Comparison of ENCODE assay signal across 8 cellular contexts in the genomic region with DNA sequence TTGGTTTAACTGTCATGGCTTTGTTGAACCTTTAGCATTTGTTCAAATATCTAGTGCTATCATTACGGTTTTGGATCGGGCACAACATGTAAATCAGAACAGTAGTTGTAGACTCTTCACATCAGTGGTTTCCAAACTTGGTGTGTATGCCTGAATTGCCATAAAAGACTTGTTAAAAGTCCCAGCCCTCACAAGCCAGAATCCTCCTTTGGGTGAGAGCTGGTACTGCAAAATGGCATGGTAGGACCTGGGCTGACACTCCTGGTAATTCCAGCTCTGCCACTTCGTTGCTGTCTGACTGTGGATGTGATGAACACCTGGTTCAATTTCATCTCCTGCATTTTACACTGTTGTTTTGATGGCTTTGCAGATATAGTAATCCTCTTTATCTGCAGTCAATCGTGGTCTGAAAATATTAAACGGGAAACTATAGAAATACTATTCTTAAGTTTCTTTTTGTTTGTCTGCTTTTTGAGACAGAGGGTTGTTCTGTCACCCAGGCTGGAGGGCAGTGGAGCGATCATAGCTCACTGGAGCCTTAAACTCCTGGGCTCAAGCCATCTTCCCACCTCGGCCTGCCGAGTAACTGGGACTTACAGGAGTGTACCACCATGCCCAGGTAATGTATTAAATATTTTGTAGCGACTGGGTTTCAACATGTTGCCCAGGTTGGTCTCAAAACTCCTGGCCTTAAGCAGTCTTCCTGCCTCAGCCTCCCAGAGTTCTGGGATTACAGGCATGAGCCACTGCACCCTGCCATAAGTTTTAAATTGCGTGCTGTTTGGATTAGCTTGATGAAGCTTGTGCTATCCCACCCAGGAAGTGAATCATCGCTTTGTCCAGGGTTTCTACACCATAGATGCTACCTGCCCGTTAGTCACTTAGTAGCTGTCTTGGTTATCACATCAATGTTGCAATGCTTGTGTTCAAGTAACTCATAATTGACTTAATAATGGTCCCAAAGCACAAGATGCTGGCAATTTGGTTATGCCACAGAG.
DNase-seq lines count a peak whose midpoint lies in the region; ATAC-seq and TF ChIP-seq lines count a peak whose summit lies in the region.

No MANE protein-coding gene starts in this region.

- no peaks in the 10 kb centered on the region for H3K27me3 ChIP-seq in colonic mucosa
- no peaks in the 10 kb centered on the region for H3K27me3 ChIP-seq in psoas muscle (ENCODE audit: insufficient read depth in 3 of 3, low read length in 2 of 3)

- no peak overlapping the region for H3K9ac ChIP-seq in colonic mucosa (ENCODE audit: low read depth in 2 of 2, low read length in 2 of 2)

- H3K27ac ChIP-seq in colonic mucosa (no peak overlapping the region), psoas muscle (peak overlapping the region; percentile 84)

- H3K4me1 ChIP-seq in colonic mucosa (no peaks in the 10 kb centered on the region), psoas muscle (peaks cover 79% of the 10 kb centered on the region)

- H3K9me3 ChIP-seq in colonic mucosa, result no peaks in the 10 kb centered on the region
- no peaks in the 10 kb centered on the region for H3K9me3 ChIP-seq in psoas muscle

- in situ Hi-C loops in SK-MEL-5 (cut with HindIII; ENCODE audit: low pct_unique_long_range_greater_than_20kb, low sequenced_read_pairs), result no loop called here

- 67 to 80% (median 71%) methylated on average over 12 of the region's 12 CpGs for WGBS in psoas muscle, 3 donors

- intact Hi-C loops in colonic mucosa (cut with DNase I), result loop anchor here (10.0 kb wide), 1 partner anchor 53 kb away; no protein-coding TSS in a partner anchor
- intact Hi-C loops in psoas muscle (cut with DNase I), result loop anchor here in 1 of 2 donors (5.0 kb wide), 1 partner anchor 60 kb away; the partner anchor contains the start of gene RAB7A

- H3K4me3 ChIP-seq in colonic mucosa (no peak overlapping the region), psoas muscle (no peak overlapping the region)

- peak; percentile 59 for DNase-seq in Daoy (ENCODE audit: low read depth)
- peak; percentile 65 for DNase-seq in SK-MEL-5 (ENCODE audit: low read depth, low spot score)
- DNase-seq in colonic mucosa, result peak; percentile 34
- no peak for DNase-seq in psoas muscle
- no peak for DNase-seq in NCI-H1092 treated with DMSO at 0.1 percent for 48 hours (lab: John Stamatoyannopoulos, UW)

- no peak for TF ChIP-seq CTCF in colonic mucosa (IDR thresholded peaks at IDR 0.05)
- peak; percentile 33 for TF ChIP-seq CTCF in psoas muscle (IDR thresholded peaks at IDR 0.05)

- ATAC-seq in HG02759 (IDR thresholded peaks at IDR 0.05; ENCODE audit: unreplicated experiment) (peak; percentile 55), psoas muscle (peak; percentile 48 to 56 (median 54)), HG03565 (IDR thresholded peaks at IDR 0.05; ENCODE audit: unreplicated experiment) (no peak), HG03039 (IDR thresholded peaks at IDR 0.05; ENCODE audit: unreplicated experiment) (no peak)

- H3K36me3 ChIP-seq in colonic mucosa (no peaks in the 10 kb centered on the region), psoas muscle (ENCODE audit: insufficient read depth in 1 of 2, low read depth in 1 of 2) (no peaks in the 10 kb centered on the region)

Comparison
In these comparisons a context has a peak if more than half of its experiments do, and no peak if none do; other contexts are left out.
1. DNase-seq: peak in Daoy (single experiment), SK-MEL-5 (single experiment) and colonic mucosa (single experiment); none in psoas muscle (0 of 2) and NCI-H1092 treated with DMSO at 0.1 percent for 48 hours (single experiment).
2. ATAC-seq: peak in HG02759 (single experiment) and psoas muscle (4 of 4); none in HG03565 (single experiment) and HG03039 (single experiment).